8 cellular contexts compared by ENCODE assay signal in the genomic region with DNA sequence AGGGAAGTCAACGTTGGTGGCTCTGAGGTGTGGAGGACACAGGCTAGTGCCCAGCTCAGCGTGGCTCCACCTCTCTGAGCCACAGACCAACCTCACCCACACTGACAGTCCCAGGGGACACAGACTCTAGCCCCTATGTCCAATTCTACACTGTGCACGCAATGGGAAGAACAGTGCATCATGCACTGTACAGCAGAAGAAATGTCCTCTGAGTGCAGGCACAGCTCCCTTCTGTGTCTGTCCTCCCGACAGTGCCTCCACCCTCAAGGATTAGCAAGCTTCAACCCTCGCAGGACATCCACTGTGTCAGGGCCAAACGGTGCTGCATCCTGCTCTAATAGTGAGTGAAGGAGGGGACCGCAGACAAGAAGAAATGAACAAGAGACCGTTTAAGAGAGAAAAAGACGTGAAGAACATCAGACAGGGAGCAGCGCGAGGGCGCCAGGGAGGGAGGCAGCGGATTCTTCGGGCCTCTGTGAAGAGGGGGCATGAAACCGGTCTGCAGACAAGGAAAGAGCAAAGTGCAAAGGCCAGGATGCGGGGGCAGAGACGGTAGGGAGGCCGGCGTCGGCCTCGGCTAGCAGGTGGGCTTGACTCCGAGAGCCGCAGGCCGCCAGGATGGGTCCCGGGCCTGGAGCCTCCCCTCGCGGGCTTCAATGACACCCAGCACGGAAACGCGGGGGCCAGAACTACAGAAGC. TPM values are rescaled to one million over a fixed set of nuclear protein-coding genes. Genes with fewer than 3 reads are reported as not detected.
DNase-seq lines count a peak whose midpoint lies in the region; ATAC-seq and TF ChIP-seq lines count a peak whose summit lies in the region.

No MANE protein-coding gene starts in this region.

- TF ChIP-seq CTCF in activated CD8-positive, alpha-beta T cell treated with anti-CD3 and anti-CD28 coated beads for 36 hours (IDR thresholded peaks at IDR 0.05), result no peak

- DNase-seq in activated CD4-positive, alpha-beta T cell treated with anti-CD3 and anti-CD28 coated beads, Interleukin-2, amount 10 ng/mL, durations not matched to agents 7 days and 5 days, result no peak
- no peak for DNase-seq in activated CD4-positive, alpha-beta T cell treated with anti-CD3 and anti-CD28 coated beads, Interleukin-2, amount 50 U/mL, for 1 hour
- peak; percentile 91 for DNase-seq in activated CD8-positive, alpha-beta T cell treated with anti-CD3 and anti-CD28 coated beads for 36 hours
- no peak for DNase-seq in stimulated activated naive CD8-positive, alpha-beta T cell treated with anti-CD3 and anti-CD28 coated beads, Interleukin-15, amount 100 ng/mL, for 72 hours
- DNase-seq in stimulated activated CD4-positive, alpha-beta T cell treated with anti-CD3 and anti-CD28 coated beads, Interleukin-4, amount 100 ng/mL, for 24 hours, result no peak
- DNase-seq in NCI-H1417 (lab: John Stamatoyannopoulos, UW), result no peak
- no peak for DNase-seq in ACHN

- no peak for ATAC-seq in activated CD8-positive, alpha-beta T cell treated with anti-CD3 and anti-CD28 coated beads for 36 hours
- no peak for ATAC-seq in stimulated activated naive CD8-positive, alpha-beta T cell treated with anti-CD3 and anti-CD28 coated beads, Interleukin-15, amount 100 ng/mL, for 72 hours

- no peaks in the 10 kb centered on the region for H3K9me3 ChIP-seq in iPS-15b (ENCODE audit: control insufficient read depth, insufficient read depth, low read length)

- H3K9ac ChIP-seq in iPS-15b (ENCODE audit: low read depth, low read length), result peak overlapping the region; percentile 90

- no peaks in the 10 kb centered on the region for H3K27me3 Mint-ChIP-seq in activated CD4-positive, alpha-beta T cell treated with anti-CD3 and anti-CD28 coated beads, Interleukin-2, amount 10 ng/mL, durations not matched to agents 7 days and 5 days
- H3K27me3 Mint-ChIP-seq in activated CD8-positive, alpha-beta T cell treated with anti-CD3 and anti-CD28 coated beads for 36 hours, result no peaks in the 10 kb centered on the region
- H3K27me3 Mint-ChIP-seq in stimulated activated naive CD8-positive, alpha-beta T cell treated with anti-CD3 and anti-CD28 coated beads, Interleukin-15, amount 100 ng/mL, for 72 hours, result no peaks in the 10 kb centered on the region

- H3K4me1 ChIP-seq in iPS-15b (ENCODE audit: control insufficient read depth, insufficient read depth, low read length), result peaks cover 3% of the 10 kb centered on the region

- H3K36me3 ChIP-seq in iPS-15b (ENCODE audit: control insufficient read depth, insufficient read depth, low read length), result no peaks in the 10 kb centered on the region

- H3K27ac Mint-ChIP-seq in activated CD4-positive, alpha-beta T cell treated with anti-CD3 and anti-CD28 coated beads, Interleukin-2, amount 10 ng/mL, durations not matched to agents 7 days and 5 days, result peak overlapping the region; percentile 94
- H3K27ac Mint-ChIP-seq in activated CD8-positive, alpha-beta T cell treated with anti-CD3 and anti-CD28 coated beads for 36 hours, result peak overlapping the region; percentile 87
- H3K27ac Mint-ChIP-seq in stimulated activated naive CD8-positive, alpha-beta T cell treated with anti-CD3 and anti-CD28 coated beads, Interleukin-15, amount 100 ng/mL, for 72 hours, result peak overlapping the region; percentile 89 to 93

- H3K4me1 Mint-ChIP-seq in activated CD4-positive, alpha-beta T cell treated with anti-CD3 and anti-CD28 coated beads, Interleukin-2, amount 10 ng/mL, durations not matched to agents 7 days and 5 days, result peaks cover 28% of the 10 kb centered on the region
- H3K4me1 Mint-ChIP-seq in activated CD8-positive, alpha-beta T cell treated with anti-CD3 and anti-CD28 coated beads for 36 hours (ENCODE audit: low read depth), result peaks cover 15% of the 10 kb centered on the region
- H3K4me1 Mint-ChIP-seq in stimulated activated naive CD8-positive, alpha-beta T cell treated with anti-CD3 and anti-CD28 coated beads, Interleukin-15, amount 100 ng/mL, for 72 hours, result peaks cover 41% of the 10 kb centered on the region

- POLR2A ChIA-PET in activated CD4-positive, alpha-beta T cell treated with anti-CD3 and anti-CD28 coated beads, Interleukin-2, amount 10 ng/mL, durations not matched to agents 7 days and 5 days (lab: Charles Lee), result interaction anchor here (0.7 kb wide), 1 partner anchor 31 kb away, joined by 5 read pairs; no protein-coding TSS in a partner anchor
- POLR2A ChIA-PET in activated CD8-positive, alpha-beta T cell treated with anti-CD3 and anti-CD28 coated beads for 36 hours (lab: Charles Lee), result interaction anchor here (0.9 to 1.9 kb wide), 8 partner anchors 13 to 140 kb away, joined by 3 to 16 read pairs (median 4); a partner anchor contains a TSS

- peak overlapping the region; percentile 92 for H3K4me3 ChIP-seq in iPS-15b (ENCODE audit: low read depth, low read length)

- CTCF ChIA-PET in activated CD4-positive, alpha-beta T cell treated with anti-CD3 and anti-CD28 coated beads, Interleukin-2, amount 10 ng/mL, durations not matched to agents 7 days and 5 days (lab: Charles Lee), result interaction anchor here (0.6 to 1.7 kb wide), 4 partner anchors 16 to 159 kb away, joined by 3 to 5 read pairs (median 4); a partner anchor contains a TSS
- CTCF ChIA-PET in activated CD8-positive, alpha-beta T cell treated with anti-CD3 and anti-CD28 coated beads for 36 hours (lab: Charles Lee), result interaction anchor here (1.5 kb wide), 1 partner anchor 28 kb away, joined by 3 read pairs; a partner anchor contains a TSS

- no peaks in the 10 kb centered on the region for H3K9me3 Mint-ChIP-seq in activated CD4-positive, alpha-beta T cell treated with anti-CD3 and anti-CD28 coated beads, Interleukin-2, amount 10 ng/mL, durations not matched to agents 7 days and 5 days
- no peaks in the 10 kb centered on the region for H3K9me3 Mint-ChIP-seq in activated CD8-positive, alpha-beta T cell treated with anti-CD3 and anti-CD28 coated beads for 36 hours
- H3K9me3 Mint-ChIP-seq in stimulated activated naive CD8-positive, alpha-beta T cell treated with anti-CD3 and anti-CD28 coated beads, Interleukin-15, amount 100 ng/mL, for 72 hours, result no peaks in the 10 kb centered on the region

- H3K27me3 ChIP-seq in iPS-15b (ENCODE audit: control insufficient read depth, insufficient read depth, low read length), result no peaks in the 10 kb centered on the region

- peak overlapping the region; percentile 83 for H3K4me3 Mint-ChIP-seq in activated CD4-positive, alpha-beta T cell treated with anti-CD3 and anti-CD28 coated beads, Interleukin-2, amount 10 ng/mL, durations not matched to agents 7 days and 5 days
- H3K4me3 Mint-ChIP-seq in activated CD8-positive, alpha-beta T cell treated with anti-CD3 and anti-CD28 coated beads for 36 hours, result peak overlapping the region; percentile 83
- H3K4me3 Mint-ChIP-seq in stimulated activated naive CD8-positive, alpha-beta T cell treated with anti-CD3 and anti-CD28 coated beads, Interleukin-15, amount 100 ng/mL, for 72 hours, result peak overlapping the region; percentile 89 to 91

- H3K36me3 Mint-ChIP-seq in activated CD4-positive, alpha-beta T cell treated with anti-CD3 and anti-CD28 coated beads, Interleukin-2, amount 10 ng/mL, durations not matched to agents 7 days and 5 days (ENCODE audit: low read depth), result no peaks in the 10 kb centered on the region
- no peaks in the 10 kb centered on the region for H3K36me3 Mint-ChIP-seq in activated CD8-positive, alpha-beta T cell treated with anti-CD3 and anti-CD28 coated beads for 36 hours (ENCODE audit: low read depth)

- in situ Hi-C loops in ACHN (cut with HindIII; ENCODE audit: low pct_ligation_motif_present, low pct_unique_long_range_greater_than_20kb, low sequenced_read_pairs), result no loop called here

- intact Hi-C loops in activated CD8-positive, alpha-beta T cell treated with anti-CD3 and anti-CD28 coated beads for 36 hours (cut with micrococcal nuclease), result no loop called here

RNA-seq across cellular contexts. Expression of a gene that starts 0.6 kb away (rescaled TPM):
- total RNA-seq in activated CD4-positive, alpha-beta T cell treated with anti-CD3 and anti-CD28 coated beads, Interleukin-2, amount 10 ng/mL, durations not matched to agents 7 days and 5 days, result 1 to 10 TPM; 1.5 to 2.3 TPM
- 1 to 10 TPM; 1.5 to 1.6 TPM for total RNA-seq in activated CD8-positive, alpha-beta T cell treated with anti-CD3 and anti-CD28 coated beads for 36 hours

RNA-seq across cellular contexts. Expression of a gene that starts 6.9 kb away (rescaled TPM):
- total RNA-seq in activated CD4-positive, alpha-beta T cell treated with anti-CD3 and anti-CD28 coated beads, Interleukin-2, amount 10 ng/mL, durations not matched to agents 7 days and 5 days, result 1,000 to 10,000 TPM in 1 of 2 experiments, 100 to 1,000 TPM in 1; 918 to 1,077 TPM
- total RNA-seq in activated CD8-positive, alpha-beta T cell treated with anti-CD3 and anti-CD28 coated beads for 36 hours, result 1,000 to 10,000 TPM; 1,906 to 1,936 TPM

RNA-seq across cellular contexts. Expression of a gene that starts 15.3 kb away (rescaled TPM):
- under 1 TPM; 0.35 to 0.74 TPM for total RNA-seq in activated CD4-positive, alpha-beta T cell treated with anti-CD3 and anti-CD28 coated beads, Interleukin-2, amount 10 ng/mL, durations not matched to agents 7 days and 5 days
- total RNA-seq in activated CD8-positive, alpha-beta T cell treated with anti-CD3 and anti-CD28 coated beads for 36 hours, result 1 to 10 TPM in 1 of 2 experiments, under 1 TPM in 1; 0.81 to 1.1 TPM

RNA-seq across cellular contexts. Expression of a gene that starts 17.6 kb away (rescaled TPM):
- total RNA-seq in activated CD4-positive, alpha-beta T cell treated with anti-CD3 and anti-CD28 coated beads, Interleukin-2, amount 10 ng/mL, durations not matched to agents 7 days and 5 days, result 1 to 10 TPM in 1 of 2 experiments, under 1 TPM in 1; 0.98 to 1.4 TPM
- total RNA-seq in activated CD8-positive, alpha-beta T cell treated with anti-CD3 and anti-CD28 coated beads for 36 hours, result 1 to 10 TPM; 1.3 to 1.6 TPM

RNA-seq across cellular contexts. Expression of a gene that starts 26.9 kb away (rescaled TPM):
- total RNA-seq in activated CD4-positive, alpha-beta T cell treated with anti-CD3 and anti-CD28 coated beads, Interleukin-2, amount 10 ng/mL, durations not matched to agents 7 days and 5 days, result 1 to 10 TPM; 2.0 to 4.5 TPM
- total RNA-seq in activated CD8-positive, alpha-beta T cell treated with anti-CD3 and anti-CD28 coated beads for 36 hours, result 10 to 100 TPM; 35.2 to 36.2 TPM
